Comparison of ENCODE assay signal across 13 cellular contexts in genomic region chr5:149151717-149152116, GRCh38. TPM values are rescaled to one million over a fixed set of nuclear protein-coding genes. Genes with fewer than 3 reads are reported as not detected.
DNase-seq lines count a peak whose midpoint lies in the region; ATAC-seq and TF ChIP-seq lines count a peak whose summit lies in the region.
"Had no signal": no experiment of that assay in that cellular context is flagged by ENCODE, and none has a peak within 500 bp of the region (broad histone marks: within the 10 kb centered on the region; RNA-seq: fewer than 3 reads in every experiment).

No MANE protein-coding gene starts in this region.

- H3K4me3 ChIP-seq in Panc1 (ENCODE audit: low read depth in 2 of 2, low read length in 2 of 2) (no peak overlapping the region), fibroblast of lung (replicated peaks in 1 of 4; ENCODE audit: control extremely low read depth in 1 of 4, insufficient read depth in 1 of 4, low read depth in 3 of 4, low read length in 4 of 4) (no peak overlapping the region), psoas muscle (no peak overlapping the region)

- in situ Hi-C loops in Panc1 (cut with HindIII; ENCODE audit: low pct_unique_long_range_greater_than_20kb, low sequenced_read_pairs), result no loop called here

- H3K9me3 ChIP-seq in Panc1 (ENCODE audit: control insufficient read depth, insufficient read depth, low read depth, low read length) (no peaks in the 10 kb centered on the region), fibroblast of lung (ENCODE audit: control insufficient read depth, insufficient read depth, low read depth, low read length) (no peaks in the 10 kb centered on the region), psoas muscle (no peaks in the 10 kb centered on the region)

- TF ChIP-seq CTCF in GM12872 (IDR thresholded peaks at IDR 0.05; ENCODE audit: insufficient read depth, low read depth, low read length), result 0 out of 3 replicates have a peak, but pooled peaks have one; percentile 20
- TF ChIP-seq CTCF in Panc1 (IDR thresholded peaks at IDR 0.05), result peak; percentile 75
- peak in 1 of 2 donors; percentile 36 for TF ChIP-seq CTCF in fibroblast of lung (conservative IDR thresholded peaks at IDR 0.05 in 1 of 2, IDR thresholded peaks at IDR 0.05 in 1 of 2; ENCODE audit: low read depth in 1 of 2, low read length in 2 of 2)
- no peak for TF ChIP-seq CTCF in psoas muscle (IDR thresholded peaks at IDR 0.05)

- CTCF ChIA-PET in Panc1 (lab: Charles Lee), result no interaction called here

- H3K4me1 ChIP-seq in Panc1 (ENCODE audit: control insufficient read depth, insufficient read depth, low read length), result peaks cover 43% of the 10 kb centered on the region
- H3K4me1 ChIP-seq in fibroblast of lung (ENCODE audit: control insufficient read depth, extremely low read depth, insufficient read depth, low read length), result peaks cover 48% of the 10 kb centered on the region
- H3K4me1 ChIP-seq in psoas muscle, result peaks cover 63% of the 10 kb centered on the region

- peaks cover 99% of the 10 kb centered on the region for H3K79me2 ChIP-seq in fibroblast of lung (ENCODE audit: control insufficient read depth, insufficient read depth, low read length)

- DNase-seq in Panc1 (ENCODE audit: low read depth, low spot score), result no peak
- peak in 1 of 2 donors; percentile 49 for DNase-seq in fibroblast of lung (ENCODE audit: low read depth in 2 of 2)
- no peak for DNase-seq in psoas muscle
- no peak for DNase-seq in GDM1 (lab: John Stamatoyannopoulos, UW)
- DNase-seq in NCI-H2107 (lab: John Stamatoyannopoulos, UW), result no peak
- no peak for DNase-seq in NOMO-1 (lab: John Stamatoyannopoulos, UW; ENCODE audit: unreplicated experiment in 2 of 2)
- DNase-seq: caudate nucleus, KG1, NCI-H446 treated with DMSO at 0.1 percent for 48 hours, nucleus accumbens had no signal

- H3K27ac ChIP-seq in Panc1 (ENCODE audit: low read length) (peak overlapping the region; percentile 85), fibroblast of lung (ENCODE audit: insufficient read depth, low read length) (peak overlapping the region; percentile 80), psoas muscle (peak overlapping the region; percentile 97)

- POLR2A ChIA-PET in Panc1 (lab: Charles Lee), result no interaction called here

- intact Hi-C loops in Panc1 (cut with micrococcal nuclease; ENCODE audit: unreplicated experiment), result no loop called here
- intact Hi-C loops in psoas muscle (cut with DNase I), result no loop called here

- no peak overlapping the region for H2AFZ ChIP-seq in fibroblast of lung (ENCODE audit: low read length)

- WGBS in psoas muscle, 3 donors, result 71 to 81% (median 77%) methylated on average over 3 of the region's 3 CpGs

- no TSS peak for BruUV-seq in Panc1 (replicated peaks; lab: Mats Ljungman, UMichigan)

- H3K36me3 ChIP-seq in Panc1 (ENCODE audit: control insufficient read depth, insufficient read depth, low read length) (no peaks in the 10 kb centered on the region), fibroblast of lung (ENCODE audit: control insufficient read depth, insufficient read depth, low read length) (peaks cover 3% of the 10 kb centered on the region), psoas muscle (ENCODE audit: insufficient read depth in 1 of 2, low read depth in 1 of 2) (peaks cover 0 to 4% of the 10 kb centered on the region in 2 donors)

- no peaks in the 10 kb centered on the region for H3K27me3 ChIP-seq in Panc1 (ENCODE audit: control insufficient read depth, insufficient read depth, low read length)
- H3K27me3 ChIP-seq in fibroblast of lung (ENCODE audit: control insufficient read depth, insufficient read depth, low read length), result no peaks in the 10 kb centered on the region
- H3K27me3 ChIP-seq in psoas muscle (ENCODE audit: insufficient read depth in 3 of 3, low read length in 2 of 3), result no peaks in the 10 kb centered on the region

- H3K4me2 ChIP-seq in fibroblast of lung (ENCODE audit: extremely low read depth, insufficient read depth, low read length), result no peak overlapping the region

- no peaks in the 10 kb centered on the region for H4K20me1 ChIP-seq in fibroblast of lung (ENCODE audit: control insufficient read depth, extremely low read depth, insufficient read depth, low read length)

- ATAC-seq in Panc1 (peak; percentile 60), psoas muscle (no peak), GM18520 (IDR thresholded peaks at IDR 0.05; ENCODE audit: unreplicated experiment) (no peak)

- H3K9ac ChIP-seq in fibroblast of lung (ENCODE audit: insufficient read depth, low read length), result no peak overlapping the region

RNA-seq across cellular contexts. Expression of gene ABLIM3, which starts 10.4 kb away (rescaled TPM):
- total RNA-seq in Panc1 (2021; ENCODE audit: unreplicated experiment), result 12.9 TPM
- polyA plus RNA-seq in Panc1 (2012; ENCODE audit: insufficient read length), result 16.2 TPM
- 37.2 and 48.1 TPM in 2 replicates for total RNA-seq in fibroblast of lung
- 49.9 and 67.8 TPM in 2 replicates for polyA plus RNA-seq in fibroblast of lung
- 56.3 and 70.6 TPM in 2 replicates for polyA plus RNA-seq in fibroblast of lung (2012)
- polyA minus RNA-seq in fibroblast of lung (ENCODE audit: low replicate concordance), result 124 and 233 TPM in 2 replicates
- 10 to 100 TPM; 34.3 to 54.5 (median 42.8) TPM for total RNA-seq in psoas muscle
- polyA plus RNA-seq in psoas muscle, result 10 to 100 TPM; 18.7 to 35.0 (median 23.8) TPM
- total RNA-seq: T-helper 1 cell treated with Interleukin-12 subunit alpha and Interleukin-12 subunit beta and Interleukin-4 antibody, amounts not matched to agents 30 ng/mL and 1 ng/mL, for 36 hours had no signal
